ENCODE assay signal across 22 cellular contexts in the genomic region with DNA sequence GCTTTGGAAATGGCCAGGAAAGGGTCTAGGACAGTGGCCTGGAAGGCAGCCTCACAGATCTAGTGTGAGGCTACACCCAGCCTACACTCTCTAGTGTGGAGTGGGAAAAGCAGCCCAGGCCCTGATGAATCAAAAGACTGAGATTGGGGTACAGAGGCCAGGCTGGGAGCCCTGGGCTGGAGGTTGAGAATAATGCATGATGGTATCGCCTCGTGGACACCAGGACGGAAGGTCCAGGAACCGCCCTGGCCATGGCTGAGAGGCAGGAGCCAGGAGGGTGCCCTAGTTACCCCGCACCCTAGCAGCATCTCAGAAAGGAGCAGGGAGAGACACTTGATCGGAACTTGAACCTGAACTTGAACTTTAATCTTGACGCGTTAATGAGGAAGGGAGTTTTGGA. TPM values are rescaled to one million over a fixed set of nuclear protein-coding genes. Genes with fewer than 3 reads are reported as not detected.
"Had no signal": no experiment of that assay in that cellular context is flagged by ENCODE, and none has a peak within 500 bp of the region (broad histone marks: within the 10 kb centered on the region; RNA-seq: fewer than 3 reads in every experiment).

No MANE protein-coding gene starts in this region.

- H3K27me3 ChIP-seq: suprapubic skin, transverse colon had no signal

- FAIRE-seq: endothelial cell of umbilical vein, frontal cortex had no signal

- DNase-seq: dermis blood vessel endothelial cell; effector memory CD4-positive, alpha-beta T cell; immature natural killer cell; islet precursor cell; left ventricle myocardium superior; lower lobe of right lung; natural killer cell; psoas muscle; right cardiac atrium; stimulated activated CD4-positive, alpha-beta T cell treated with anti-CD3 and anti-CD28 coated beads, Interleukin-15, amount 100 ng/mL, for 24 hours; stimulated activated CD4-positive, alpha-beta T cell treated with anti-CD3 and anti-CD28 coated beads, Interleukin-2, amount 100 ng/mL, for 48 hours; stimulated activated naive CD4-positive, alpha-beta T cell; stimulated activated naive CD8-positive, alpha-beta T cell treated with anti-CD3 and anti-CD28 coated beads, Interleukin-15, amount 100 ng/mL, for 72 hours; transverse colon had no signal

- H3K4me3 ChIP-seq: coronary artery, lower lobe of right lung, psoas muscle, skin epidermis, suprapubic skin, transverse colon had no signal

- ATAC-seq: left ventricle myocardium superior; psoas muscle; stimulated activated naive CD8-positive, alpha-beta T cell treated with anti-CD3 and anti-CD28 coated beads, Interleukin-15, amount 100 ng/mL, for 72 hours had no signal

- H3K79me2 ChIP-seq: parathyroid adenoma had no signal

- H3K36me3 ChIP-seq: lower lobe of right lung, suprapubic skin, transverse colon had no signal

- H3K27ac ChIP-seq: coronary artery, lower lobe of right lung, parathyroid adenoma, psoas muscle, skin epidermis, suprapubic skin, transverse colon had no signal

- H3K9me3 ChIP-seq: lower lobe of right lung, psoas muscle, suprapubic skin, transverse colon had no signal

- H3K9ac ChIP-seq: parathyroid adenoma had no signal

- H3K4me1 ChIP-seq: lower lobe of right lung, parathyroid adenoma, psoas muscle, suprapubic skin, transverse colon had no signal

- H2AFZ ChIP-seq: parathyroid adenoma had no signal

RNA-seq across cellular contexts. Expression of gene NFAM1, which starts 40.5 kb away (rescaled TPM):
- total RNA-seq: dermis blood vessel endothelial cell, endothelial cell of umbilical vein, epithelial cell of proximal tubule, fibroblast of villous mesenchyme had no signal
- polyA plus RNA-seq: endothelial cell of umbilical vein had no signal
